ENCODE assay signal across 8 cellular contexts in the genomic region with DNA sequence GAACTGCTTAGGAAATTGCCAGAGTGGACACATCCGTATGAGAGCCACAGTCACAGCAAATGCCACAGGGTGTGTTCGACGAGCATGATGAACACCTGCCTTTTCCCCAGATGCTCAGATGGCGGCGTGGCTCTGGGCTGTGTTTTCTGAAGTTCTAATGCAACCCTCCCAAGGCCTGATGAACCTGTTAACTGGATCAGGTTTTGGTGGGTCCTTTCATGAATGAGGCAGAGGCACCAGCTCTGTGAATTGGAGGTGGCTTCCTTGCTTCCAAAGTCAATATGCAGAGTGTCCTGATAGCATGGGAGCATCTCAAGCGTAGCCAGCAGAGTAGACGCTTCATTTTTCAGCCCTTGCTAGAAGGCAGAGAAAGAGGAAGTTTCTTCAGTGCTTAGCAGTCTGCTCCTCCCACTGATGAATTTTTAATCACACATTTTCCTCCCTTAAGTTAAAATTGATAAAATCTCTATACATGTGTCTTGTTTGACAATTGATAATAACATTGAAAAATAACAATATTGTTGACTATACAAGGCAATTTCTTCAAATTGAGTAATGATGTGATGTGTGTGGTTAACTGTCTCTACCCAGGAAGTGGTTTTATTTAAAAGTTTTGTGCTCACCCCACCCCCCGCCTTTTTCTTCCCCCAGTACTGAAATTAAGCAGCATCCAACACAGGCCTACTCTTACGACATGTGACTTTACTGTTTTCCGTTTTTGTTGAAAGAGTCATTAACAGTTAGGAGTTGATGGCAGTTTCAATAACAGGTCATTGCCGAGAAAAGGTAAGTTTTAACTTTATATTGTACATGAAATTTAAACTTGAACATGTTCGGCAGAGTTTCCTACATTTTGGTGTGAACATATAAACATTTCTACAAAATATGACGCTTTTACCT. TPM values are rescaled to one million over a fixed set of nuclear protein-coding genes. Genes with fewer than 3 reads are reported as not detected.
DNase-seq lines count a peak whose midpoint lies in the region; ATAC-seq and TF ChIP-seq lines count a peak whose summit lies in the region.

A gene (plus strand): TSS at position 739 of the 900 bp plus-strand sequence.

- H3K27me3 Mint-ChIP-seq in activated naive CD8-positive, alpha-beta T cell treated with anti-CD3 and anti-CD28 coated beads for 36 hours: no peaks in the 10 kb centered on the region
- H3K27me3 Mint-ChIP-seq in HFFc6 (ENCODE audit: insufficient read depth) (no peaks in the 10 kb centered on the region; the same call in 1 of the 2 replicates), chondrocyte (ENCODE audit: low read depth) (peaks cover 6% of the 10 kb centered on the region)

- H3K27ac Mint-ChIP-seq in activated naive CD8-positive, alpha-beta T cell treated with anti-CD3 and anti-CD28 coated beads for 36 hours: peak within 1 kb of the TSS; percentile 100
- no peak within 1 kb of the TSS for H3K27ac Mint-ChIP-seq in HFFc6
- H3K27ac Mint-ChIP-seq in chondrocyte (ENCODE audit: unreplicated experiment): no peak within 1 kb of the TSS

- peak within 1 kb of the TSS in 6 of 7 experiments; percentile 8 to 24 (median 16) for H3K4me3 ChIP-seq in skin epidermis

- no peak for TF ChIP-seq CTCF in HFFc6 (IDR thresholded peaks at IDR 0.05)
- no peak for TF ChIP-seq CTCF in chondrocyte (IDR thresholded peaks at IDR 0.05)

- ATAC-seq in GM19043 (IDR thresholded peaks at IDR 0.05; ENCODE audit: low read depth, unreplicated experiment) (peak; percentile 84), HG03066 (IDR thresholded peaks at IDR 0.05; ENCODE audit: low read depth, unreplicated experiment) (peak; percentile 92)

- H3K27ac ChIP-seq in skin epidermis: peak within 1 kb of the TSS in 18 of 21 experiments; percentile 24 to 95 (median 68)

- DNase-seq in T-helper 1 cell (peak; percentile 30 to 96 (median 58)), HFFc6 (no peak), chondrocyte (ENCODE audit: low spot score) (no peak), NCI-H1694 treated with DMSO at 0.1 percent for 48 hours (lab: John Stamatoyannopoulos, UW) (no peak)
- DNase-seq in activated naive CD8-positive, alpha-beta T cell treated with anti-CD3 and anti-CD28 coated beads for 36 hours: peak; percentile 69

- no peaks in the 10 kb centered on the region for H3K9me3 Mint-ChIP-seq in activated naive CD8-positive, alpha-beta T cell treated with anti-CD3 and anti-CD28 coated beads for 36 hours
- H3K9me3 Mint-ChIP-seq in HFFc6 (no peaks in the 10 kb centered on the region), chondrocyte (ENCODE audit: low read depth) (no peaks in the 10 kb centered on the region)

- H3K36me3 Mint-ChIP-seq in activated naive CD8-positive, alpha-beta T cell treated with anti-CD3 and anti-CD28 coated beads for 36 hours: peaks cover 7% of the 10 kb centered on the region
- H3K36me3 Mint-ChIP-seq in HFFc6 (ENCODE audit: low read depth): no peaks in the 10 kb centered on the region
- no peaks in the 10 kb centered on the region for H3K36me3 Mint-ChIP-seq in chondrocyte (ENCODE audit: low read depth)

- peaks cover 37% of the 10 kb centered on the region for H3K4me1 Mint-ChIP-seq in activated naive CD8-positive, alpha-beta T cell treated with anti-CD3 and anti-CD28 coated beads for 36 hours
- H3K4me1 Mint-ChIP-seq in HFFc6 (ENCODE audit: low read depth) (no peaks in the 10 kb centered on the region), chondrocyte (ENCODE audit: low read depth) (peaks cover 8% of the 10 kb centered on the region)

- H3K4me3 Mint-ChIP-seq in activated naive CD8-positive, alpha-beta T cell treated with anti-CD3 and anti-CD28 coated beads for 36 hours: peak within 1 kb of the TSS; percentile 81
- H3K4me3 Mint-ChIP-seq in HFFc6: no peak within 1 kb of the TSS
- H3K4me3 Mint-ChIP-seq in chondrocyte (ENCODE audit: unreplicated experiment): no peak within 1 kb of the TSS

RNA-seq across cellular contexts. Expression of the gene that starts here (rescaled TPM):
- 10 to 100 TPM; 45.2 to 47.0 TPM for total RNA-seq in activated naive CD8-positive, alpha-beta T cell treated with anti-CD3 and anti-CD28 coated beads for 36 hours
- total RNA-seq in HFFc6 (2021; fragmentation: NEBNext Ultra II Directional; extraction: Animal tissue kit (Norgen Biotek cat#: 25700)): not detected
- 0.36 to 0.42 TPM in 2 of 3 replicates, not detected in the other for total RNA-seq in chondrocyte

Comparison
In these comparisons a context has a peak if more than half of its experiments do, and no peak if none do; other contexts are left out.
1. RNA of the gene that starts here (total RNA-seq): 45.2 to 47.0 TPM in activated naive CD8-positive, alpha-beta T cell treated with anti-CD3 and anti-CD28 coated beads for 36 hours; 0.36 to 0.42 TPM in chondrocyte and not detected in HFFc6; every median in the first group is over 10 times any median in the second.
2. DNase-seq: peak in T-helper 1 cell (5 of 5) and activated naive CD8-positive, alpha-beta T cell treated with anti-CD3 and anti-CD28 coated beads for 36 hours (single experiment); none in HFFc6 (single experiment), chondrocyte (single experiment) and NCI-H1694 treated with DMSO at 0.1 percent for 48 hours (single experiment).